8 cellular contexts compared by ENCODE assay signal in the genomic region with DNA sequence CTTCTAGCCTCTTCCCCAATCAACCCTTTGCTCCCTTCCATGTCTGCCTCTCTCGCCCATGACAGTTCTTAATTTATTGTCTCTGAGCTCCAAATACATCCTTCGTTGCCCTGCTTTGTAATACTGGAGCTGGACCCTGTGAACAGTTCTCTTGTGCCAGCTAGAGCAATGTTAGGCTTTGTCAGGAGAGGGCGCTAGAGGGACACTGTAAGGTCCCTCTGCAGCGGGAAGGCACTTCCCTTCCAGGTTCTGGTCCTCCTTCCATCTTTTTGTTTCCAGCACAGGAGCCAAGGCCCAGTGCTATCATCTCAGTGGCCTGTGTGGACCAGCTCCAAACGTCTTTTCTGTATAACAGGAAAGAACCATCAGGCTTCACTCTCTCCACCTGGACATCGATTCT.
DNase-seq lines count a peak whose midpoint lies in the region; ATAC-seq and TF ChIP-seq lines count a peak whose summit lies in the region.

No MANE protein-coding gene starts in this region.

- TF ChIP-seq POLR2A in sigmoid colon (IDR thresholded peaks at IDR 0.05): no peak

- no peak for TF ChIP-seq EP300 in sigmoid colon (IDR thresholded peaks at IDR 0.05)

- intact Hi-C loops in dorsolateral prefrontal cortex (cut with DNase I) (loop anchor here in 1 of 2 donors (10.0 kb wide), 1 partner anchor 77 kb away; no protein-coding TSS in a partner anchor), sigmoid colon (cut with DNase I) (no loop called here)

- peak; percentile 31 for DNase-seq in stimulated activated CD4-positive, alpha-beta T cell treated with anti-CD3 and anti-CD28 coated beads, Interleukin-15, amount 100 ng/mL, for 24 hours
- no peak for DNase-seq in stimulated activated CD4-positive, alpha-beta T cell treated with anti-CD3 and anti-CD28 coated beads, Interleukin-4, amount 100 ng/mL, for 1 hour
- DNase-seq in NCI-H460 (ENCODE audit: extremely low read depth, low read depth): peak; percentile 9
- DNase-seq in dorsolateral prefrontal cortex: peak in 1 of 10 donors; percentile 55
- peak; percentile 52 for DNase-seq in sigmoid colon
- no peak for DNase-seq in ureter (ENCODE audit: low spot score)
- no peak for DNase-seq in anterior cingulate cortex (lab: John Stamatoyannopoulos, UW)

- H3K4me3 ChIP-seq in dorsolateral prefrontal cortex (no peak overlapping the region), sigmoid colon (no peak overlapping the region)

- TF ChIP-seq CTCF in dorsolateral prefrontal cortex (IDR thresholded peaks at IDR 0.05 in 54 of 56, conservative IDR thresholded peaks at IDR 0.05 in 2 of 56; ENCODE audit: low read depth in 1 of 56, partially characterized antibody in 56 of 56) (peak in 16 of 56 donors; percentile 7 to 42 (median 20)), sigmoid colon (IDR thresholded peaks at IDR 0.05) (no peak)

- no peaks in the 10 kb centered on the region for H3K9me3 ChIP-seq in sigmoid colon

- no peaks in the 10 kb centered on the region for H3K36me3 ChIP-seq in sigmoid colon

- WGBS in sigmoid colon, 2 donors: 51 to 53% methylated on average over 6 of the region's 6 CpGs

- H3K27me3 ChIP-seq in dorsolateral prefrontal cortex: peaks cover 0 to 3% (median 0%) of the 10 kb centered on the region in 45 donors
- peaks cover 0 to 8% (median 0%) of the 10 kb centered on the region in 3 donors for H3K27me3 ChIP-seq in sigmoid colon

- ATAC-seq in HG03025 (IDR thresholded peaks at IDR 0.05; ENCODE audit: low FRiP score, unreplicated experiment): no peak

- H3K27ac ChIP-seq in dorsolateral prefrontal cortex: peak overlapping the region in 30 of 59 donors; percentile 0 to 79 (median 52)
- no peak overlapping the region for H3K27ac ChIP-seq in sigmoid colon

- H3K4me1 ChIP-seq in sigmoid colon: no peaks in the 10 kb centered on the region

Comparison
In these comparisons a context has a peak if more than half of its experiments do, and no peak if none do; other contexts are left out.
1. DNase-seq: peak in stimulated activated CD4-positive, alpha-beta T cell treated with anti-CD3 and anti-CD28 coated beads, Interleukin-15, amount 100 ng/mL, for 24 hours (single experiment), NCI-H460 (single experiment) and sigmoid colon (single experiment); none in stimulated activated CD4-positive, alpha-beta T cell treated with anti-CD3 and anti-CD28 coated beads, Interleukin-4, amount 100 ng/mL, for 1 hour (single experiment), ureter (single experiment) and anterior cingulate cortex (0 of 58).
2. H3K27ac ChIP-seq: peak in dorsolateral prefrontal cortex (30 of 59); none in sigmoid colon (0 of 4).